In the genomic region with DNA sequence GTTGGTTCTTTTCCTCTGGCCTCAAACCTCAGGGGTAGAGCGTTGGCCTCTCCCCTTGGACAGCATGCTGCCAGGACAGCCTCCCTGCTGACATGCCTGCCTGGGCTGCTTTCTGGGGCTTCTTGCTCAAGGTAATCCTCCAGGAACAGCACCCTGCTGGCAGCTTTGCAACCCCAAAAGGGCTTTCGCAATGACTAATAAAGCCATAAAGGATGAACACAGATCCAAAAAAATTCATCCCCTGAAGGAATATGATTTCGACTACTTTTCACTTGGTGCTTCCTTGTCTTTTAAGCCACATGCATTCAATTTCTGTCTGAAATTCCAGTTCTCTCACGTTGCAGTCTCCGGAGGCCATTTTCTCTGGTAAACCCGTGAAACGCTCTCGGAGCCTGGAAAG, we compare ENCODE assay signal across 15 cellular contexts. TPM values are rescaled to one million over a fixed set of nuclear protein-coding genes. Genes with fewer than 3 reads are reported as not detected.
DNase-seq lines count a peak whose midpoint lies in the region; TF ChIP-seq lines count a peak whose summit lies in the region.
"Had no signal": no experiment of that assay in that cellular context is flagged by ENCODE, and none has a peak within 500 bp of the region (broad histone marks: within the 10 kb centered on the region; RNA-seq: fewer than 3 reads in every experiment).

No MANE protein-coding gene starts in this region.

- TF ChIP-seq CTCF in AG09309 (IDR thresholded peaks at IDR 0.05; ENCODE audit: control insufficient read depth, insufficient read depth, low read depth, low read length, missing control alignments) (peak; percentile 24), MM.1S (IDR thresholded peaks at IDR 0.05; ENCODE audit: low read length) (no peak), cardiac fibroblast (IDR thresholded peaks at IDR 0.05; ENCODE audit: low read depth, low read length) (peak; percentile 4), mesothelial cell of epicardium (IDR thresholded peaks at IDR 0.05; ENCODE audit: unreplicated experiment) (no peak), GM10248 (IDR thresholded peaks at IDR 0.05; ENCODE audit: control extremely low read depth, extremely low read depth, low read depth, missing control alignments) (no peak), sigmoid colon (IDR thresholded peaks at IDR 0.05) (no peak)

- DNase-seq in AG09309 (ENCODE audit: low read depth) (peak; percentile 81), MM.1S (peak; percentile 3), cardiac fibroblast (ENCODE audit: low read depth in 2 of 2) (peak in 1 of 2 donors; percentile 38), mesothelial cell of epicardium (ENCODE audit: low spot score in 2 of 2, unreplicated experiment in 2 of 2) (no peak), GM10248 (ENCODE audit: extremely low spot score) (no peak), sigmoid colon (no peak)
- no peak for DNase-seq in activated CD4-positive, alpha-beta T cell treated with anti-CD3 and anti-CD28 coated beads, Interleukin-2, amount 50 U/mL, for 4 hours
- no peak for DNase-seq in stimulated activated CD4-positive, alpha-beta T cell treated with anti-CD3 and anti-CD28 coated beads, Interleukin-2, amount 100 ng/mL, for 48 hours
- DNase-seq: activated CD8-positive, alpha-beta T cell treated with anti-CD3 and anti-CD28 coated beads, Interleukin-2, amount 10 ng/mL, durations not matched to agents 7 days and 5 days; activated naive CD4-positive, alpha-beta T cell treated with anti-CD3 and anti-CD28 coated beads for 36 hours; natural killer cell; uterus had no signal

- H3K27ac ChIP-seq in MM.1S (ENCODE audit: low read length) (no peak overlapping the region), sigmoid colon (no peak overlapping the region)
- H3K27ac ChIP-seq: gastroesophageal sphincter, uterus had no signal

- H3K4me3 ChIP-seq in AG09309 (ENCODE audit: control insufficient read depth, low read depth, low read length) (no peak overlapping the region), MM.1S (ENCODE audit: low read length) (no peak overlapping the region), cardiac fibroblast (replicated peaks in 1 of 2; ENCODE audit: low read depth in 2 of 2, low read length in 2 of 2) (no peak overlapping the region), sigmoid colon (no peak overlapping the region)
- H3K4me3 ChIP-seq: gastroesophageal sphincter, uterus had no signal

- WGBS in sigmoid colon, 2 donors = 82 to 87% methylated on average over 8 of the region's 8 CpGs

- CTCF ChIA-PET in GM10248 (lab: Yijun Ruan, JAX) = interaction anchor here (1.4 kb wide), 1 partner anchor 158 kb away, joined by 7 read pairs; no protein-coding TSS in a partner anchor

- no peak for TF ChIP-seq POLR2A in sigmoid colon (IDR thresholded peaks at IDR 0.05)

- peak overlapping the region; percentile 39 for H3K27ac Mint-ChIP-seq in mesothelial cell of epicardium
- H3K27ac Mint-ChIP-seq: activated CD8-positive, alpha-beta T cell treated with anti-CD3 and anti-CD28 coated beads, Interleukin-2, amount 10 ng/mL, durations not matched to agents 7 days and 5 days; activated naive CD4-positive, alpha-beta T cell treated with anti-CD3 and anti-CD28 coated beads for 36 hours; B cell; natural killer cell; T-helper 1 cell treated with Interleukin-12 subunit alpha and Interleukin-12 subunit beta and Interleukin-4 antibody, amounts not matched to agents 30 μg/mL and 1 μg/mL, for 36 hours had no signal

- no peak for TF ChIP-seq EP300 in sigmoid colon (IDR thresholded peaks at IDR 0.05)

- no peak overlapping the region for H3K9ac ChIP-seq in MM.1S (ENCODE audit: low read length)

- no peaks in the 10 kb centered on the region for H3K9me2 ChIP-seq in MM.1S (replicated peaks; ENCODE audit: insufficient read depth, low read length)

- H3K27me3 ChIP-seq in MM.1S (replicated peaks; ENCODE audit: insufficient read depth, low read length) = no peaks in the 10 kb centered on the region
- H3K27me3 ChIP-seq in sigmoid colon = no peaks in the 10 kb centered on the region
- H3K27me3 ChIP-seq: gastroesophageal sphincter, uterus had no signal

- H3K79me2 ChIP-seq in MM.1S (ENCODE audit: low read length) = no peaks in the 10 kb centered on the region

- H3K4me1 Mint-ChIP-seq in mesothelial cell of epicardium = peaks cover 13% of the 10 kb centered on the region
- H3K4me1 Mint-ChIP-seq: natural killer cell had no signal

- no peak overlapping the region for H3K4me3 Mint-ChIP-seq in mesothelial cell of epicardium
- H3K4me3 Mint-ChIP-seq: activated CD8-positive, alpha-beta T cell treated with anti-CD3 and anti-CD28 coated beads, Interleukin-2, amount 10 ng/mL, durations not matched to agents 7 days and 5 days; activated naive CD4-positive, alpha-beta T cell treated with anti-CD3 and anti-CD28 coated beads for 36 hours; B cell; natural killer cell; T-helper 1 cell treated with Interleukin-12 subunit alpha and Interleukin-12 subunit beta and Interleukin-4 antibody, amounts not matched to agents 30 μg/mL and 1 μg/mL, for 36 hours had no signal

- H2AFZ ChIP-seq in MM.1S (ENCODE audit: low read length) = no peak overlapping the region

- peaks cover 9% of the 10 kb centered on the region for H3K4me1 ChIP-seq in MM.1S (ENCODE audit: low read length)
- no peaks in the 10 kb centered on the region for H3K4me1 ChIP-seq in sigmoid colon
- H3K4me1 ChIP-seq: gastroesophageal sphincter, uterus had no signal

- no peaks in the 10 kb centered on the region for H3K9me3 ChIP-seq in MM.1S (replicated peaks; ENCODE audit: insufficient read depth, low read length)
- H3K9me3 ChIP-seq in sigmoid colon = peaks cover 0 to under 1% (median 0%) of the 10 kb centered on the region in 4 donors

- POLR2A ChIA-PET in GM10248 (lab: Yijun Ruan, JAX) = no interaction called here

- H3K36me3 Mint-ChIP-seq in mesothelial cell of epicardium = peaks cover 3% of the 10 kb centered on the region
- H3K36me3 Mint-ChIP-seq: natural killer cell had no signal

- H3K36me3 ChIP-seq in MM.1S (replicated peaks; ENCODE audit: insufficient read depth, low read length) (no peaks in the 10 kb centered on the region), sigmoid colon (no peaks in the 10 kb centered on the region)
- H3K36me3 ChIP-seq: uterus had no signal

- no peak overlapping the region for H3K4me2 ChIP-seq in MM.1S (ENCODE audit: low read depth, low read length)

- H3F3A ChIP-seq in MM.1S (ENCODE audit: insufficient read depth, low read length) = peaks cover 5% of the 10 kb centered on the region; the same call in 1 of the 2 replicates

- H4K20me1 ChIP-seq in MM.1S (ENCODE audit: insufficient read depth, low read length) = no peaks in the 10 kb centered on the region

- H3K27me3 Mint-ChIP-seq in mesothelial cell of epicardium (ENCODE audit: low read depth) = no peaks in the 10 kb centered on the region

- intact Hi-C loops in sigmoid colon (cut with DNase I) = no loop called here

- H3K9me3 Mint-ChIP-seq in mesothelial cell of epicardium = peaks cover under 1% of the 10 kb centered on the region
- H3K9me3 Mint-ChIP-seq: natural killer cell had no signal

RNA-seq across cellular contexts. Expression of a gene that starts 15.1 kb away (rescaled TPM):
- 33.5 to 36.8 TPM (median 34.4 TPM) in 3 replicates for total RNA-seq in mesothelial cell of epicardium
- 10 to 100 TPM; 24.5 to 58.2 (median 31.9) TPM for total RNA-seq in sigmoid colon
- polyA plus RNA-seq in sigmoid colon = 10 to 100 TPM; 19.0 to 23.6 (median 19.2) TPM

RNA-seq across cellular contexts. Expression of a gene that starts 47.5 kb away (rescaled TPM):
- total RNA-seq in mesothelial cell of epicardium (14.0 to 14.5 TPM (median 14.2 TPM) in 3 replicates), sigmoid colon (10 to 100 TPM; 16.0 to 22.5 (median 21.1) TPM)
- 10 to 100 TPM; 22.4 to 27.7 (median 22.8) TPM for polyA plus RNA-seq in sigmoid colon

Comparison
In these comparisons a context has a peak if more than half of its experiments do, and no peak if none do; other contexts are left out.
1. DNase-seq: peak in AG09309 (single experiment) and MM.1S (single experiment); none in mesothelial cell of epicardium (0 of 2), GM10248 (single experiment), activated CD4-positive, alpha-beta T cell treated with anti-CD3 and anti-CD28 coated beads, Interleukin-2, amount 50 U/mL, for 4 hours (0 of 2), stimulated activated CD4-positive, alpha-beta T cell treated with anti-CD3 and anti-CD28 coated beads, Interleukin-2, amount 100 ng/mL, for 48 hours (0 of 2) and sigmoid colon (single experiment).
2. CTCF ChIP-seq: peak in AG09309 (single experiment) and cardiac fibroblast (single experiment); none in MM.1S (single experiment), mesothelial cell of epicardium (single experiment), GM10248 (single experiment) and sigmoid colon (0 of 4).